In genomic region chr13:50670847-50671542, GRCh38 we compare ENCODE assay signal across 22 cellular contexts.
DNase-seq lines count a peak whose midpoint lies in the region; FAIRE-seq and TF ChIP-seq lines count a peak whose summit lies in the region.
"Had no signal": no experiment of that assay in that cellular context is flagged by ENCODE, and none has a peak within 500 bp of the region (broad histone marks: within the 10 kb centered on the region; RNA-seq: fewer than 3 reads in every experiment).

No MANE protein-coding gene starts in this region.

- 88% methylated on average over 6 of the region's 6 CpGs for WGBS in SK-N-SH (ENCODE audit: low lambda C conversion rate)

- no TSS peak for BruUV-seq in endothelial cell of umbilical vein (replicated peaks; lab: Mats Ljungman, UMichigan)

- no peak for TF ChIP-seq POLR2A in endothelial cell of umbilical vein (IDR thresholded peaks at IDR 0.05; ENCODE audit: low read depth, low read length)

- no peak for TF ChIP-seq EP300 in SK-N-SH (IDR thresholded peaks at IDR 0.05; ENCODE audit: borderline replicate concordance in 1 of 2, low read depth in 1 of 2, low read length in 1 of 2)

- DNase-seq in GM03348 (ENCODE audit: low spot score) = peak; percentile 33
- no peak for DNase-seq in SK-N-SH
- DNase-seq in endothelial cell of umbilical vein (ENCODE audit: low read depth, low spot score) = peak; percentile 58
- no peak for DNase-seq in osteocyte (ENCODE audit: extremely low spot score, unreplicated experiment)
- DNase-seq in GM19238 (ENCODE audit: insufficient read length, low spot score) = no peak
- no peak for DNase-seq in NCI-H2029 (lab: John Stamatoyannopoulos, UW)
- no peak for DNase-seq in NCI-H1694 (lab: John Stamatoyannopoulos, UW)
- DNase-seq: AML-193, DMS79 treated with DMSO at 0.1 percent for 48 hours, HCEC 1CT, IMR-90, NCI-H1417 treated with DMSO at 0.1 percent for 48 hours, NCI-H2081 treated with DMSO at 0.1 percent for 48 hours, NCI-H2227 treated with DMSO at 0.1 percent for 48 hours, NCI-H510A treated with DMSO at 0.1 percent for 48 hours, NCI-H774, RPMI8226, SIG-M5 had no signal

- H3K9me3 ChIP-seq in SK-N-SH = no peaks in the 10 kb centered on the region
- H3K9me3 ChIP-seq in endothelial cell of umbilical vein (replicated peaks; ENCODE audit: control insufficient read depth, insufficient read depth, low read length) = no peaks in the 10 kb centered on the region

- intact Hi-C loops in endothelial cell of umbilical vein (cut with micrococcal nuclease) = no loop called here

- no peak for TF ChIP-seq RAD21 in SK-N-SH (IDR thresholded peaks at IDR 0.05; ENCODE audit: low read length)

- no peak overlapping the region for H3K9ac ChIP-seq in SK-N-SH
- no peak overlapping the region for H3K9ac ChIP-seq in endothelial cell of umbilical vein (replicated peaks; ENCODE audit: extremely low read depth, insufficient read depth, low read length)

- H3K27me3 Mint-ChIP-seq in osteocyte (ENCODE audit: unreplicated experiment) = no peaks in the 10 kb centered on the region

- H3K4me2 ChIP-seq in SK-N-SH (no peak overlapping the region), endothelial cell of umbilical vein (ENCODE audit: insufficient read depth, low read length) (no peak overlapping the region)
- H3K4me2 ChIP-seq: GM23338 had no signal

- no peaks in the 10 kb centered on the region for H3K9me1 ChIP-seq in endothelial cell of umbilical vein (replicated peaks; ENCODE audit: control insufficient read depth, extremely low read depth, insufficient read depth, low read length)

- dilution Hi-C loops in endothelial cell of umbilical vein (cut with MboI; ENCODE audit: extremely low pct_ligation_motif_present, low sequenced_read_pairs) = no loop called here

- H3K4me3 ChIP-seq in SK-N-SH (ENCODE audit: low read depth in 2 of 2, low read length in 1 of 2) = no peak overlapping the region
- no peak overlapping the region for H3K4me3 ChIP-seq in endothelial cell of umbilical vein (replicated peaks in 1 of 3; ENCODE audit: insufficient read depth in 1 of 3, low read depth in 1 of 3, low read length in 3 of 3)
- H3K4me3 ChIP-seq: GM23338 had no signal

- POLR2A ChIA-PET in SK-N-SH (lab: Yijun Ruan, JAX) = no interaction called here
- POLR2A ChIA-PET in endothelial cell of umbilical vein (lab: Charles Lee) = no interaction called here

- no peaks in the 10 kb centered on the region for H3F3A ChIP-seq in SK-N-SH (replicated peaks; ENCODE audit: insufficient read depth)

- H4K20me1 ChIP-seq in SK-N-SH (ENCODE audit: insufficient read depth) (no peaks in the 10 kb centered on the region), endothelial cell of umbilical vein (replicated peaks; ENCODE audit: control insufficient read depth, extremely low read depth, insufficient read depth, low read length) (no peaks in the 10 kb centered on the region)

- CTCF ChIA-PET in SK-N-SH (lab: Yijun Ruan, JAX) = no interaction called here
- CTCF ChIA-PET in endothelial cell of umbilical vein (lab: Charles Lee) = interaction anchor here (1.4 kb wide), 1 partner anchor 14 kb away, joined by 4 read pairs; no protein-coding TSS in a partner anchor

- H3K4me1 ChIP-seq in SK-N-SH (ENCODE audit: control insufficient read depth in 1 of 2, insufficient read depth in 2 of 2, low read depth in 1 of 2, low read length in 1 of 2) (peaks cover 0 to 5% of the 10 kb centered on the region in 2 experiments; a peak in 2 of 4 replicates), endothelial cell of umbilical vein (ENCODE audit: control insufficient read depth, extremely low read depth, insufficient read depth, low read length) (peaks cover 10% of the 10 kb centered on the region)

- FAIRE-seq in endothelial cell of umbilical vein (lab: Jason Lieb, UNC) = peak; percentile 55
- FAIRE-seq: GM19239, HTR-8/SVneo had no signal

- no peaks in the 10 kb centered on the region for H3K9me3 Mint-ChIP-seq in osteocyte (ENCODE audit: unreplicated experiment)
- H3K9me3 Mint-ChIP-seq: GM23338 had no signal

- peaks cover 29% of the 10 kb centered on the region for H3K4me1 Mint-ChIP-seq in osteocyte (ENCODE audit: unreplicated experiment)

- H3K27ac ChIP-seq in SK-N-SH (ENCODE audit: low read depth in 2 of 2, low read length in 1 of 2) (no peak overlapping the region), endothelial cell of umbilical vein (ENCODE audit: insufficient read depth, low read depth, low read length) (no peak overlapping the region)
- H3K27ac ChIP-seq: C4-2B had no signal

- H3K27me3 ChIP-seq in SK-N-SH (ENCODE audit: insufficient read depth) (no peaks in the 10 kb centered on the region), endothelial cell of umbilical vein (ENCODE audit: control insufficient read depth in 2 of 2, insufficient read depth in 2 of 2, low read length in 2 of 2) (no peaks in the 10 kb centered on the region)

- H3K79me2 ChIP-seq in SK-N-SH (ENCODE audit: insufficient read depth) (no peaks in the 10 kb centered on the region), endothelial cell of umbilical vein (ENCODE audit: control insufficient read depth, insufficient read depth, low read length) (no peaks in the 10 kb centered on the region)

- H3K36me3 Mint-ChIP-seq in osteocyte (ENCODE audit: unreplicated experiment) = no peaks in the 10 kb centered on the region

- TF ChIP-seq CTCF in SK-N-SH (IDR thresholded peaks at IDR 0.05) (no peak), endothelial cell of umbilical vein (IDR thresholded peaks at IDR 0.05; ENCODE audit: extremely low read depth in 1 of 2, insufficient read depth in 1 of 2, low read depth in 1 of 2, low read length in 2 of 2) (no peak), osteocyte (IDR thresholded peaks at IDR 0.05) (no peak)

- H2AFZ ChIP-seq in SK-N-SH (ENCODE audit: low read depth) (no peak overlapping the region), endothelial cell of umbilical vein (ENCODE audit: low read depth, low read length) (no peak overlapping the region)
- H2AFZ ChIP-seq: GM23338 had no signal

- H3K27ac Mint-ChIP-seq in osteocyte (ENCODE audit: unreplicated experiment) = peak overlapping the region; percentile 4
- H3K27ac Mint-ChIP-seq: GM23338 had no signal

- H3K4me3 Mint-ChIP-seq in osteocyte (ENCODE audit: unreplicated experiment) = no peak overlapping the region
- H3K4me3 Mint-ChIP-seq: GM23338 had no signal

- no peaks in the 10 kb centered on the region for H3K9me2 ChIP-seq in SK-N-SH

- H3K36me3 ChIP-seq in SK-N-SH (replicated peaks in 1 of 2; ENCODE audit: control insufficient read depth in 1 of 2, insufficient read depth in 2 of 2, low read length in 1 of 2) (no peaks in the 10 kb centered on the region), endothelial cell of umbilical vein (ENCODE audit: control insufficient read depth in 2 of 2, extremely low read depth in 1 of 2, insufficient read depth in 2 of 2, low read length in 2 of 2) (no peaks in the 10 kb centered on the region)

TF ChIP-seq in SK-N-SH, 30 proteins besides CTCF, POLR2A, EP300 and RAD21:
- TF ChIP-seq NFIC (IDR thresholded peaks at IDR 0.05; ENCODE audit: borderline replicate concordance) (no peak), PBX3 (IDR thresholded peaks at IDR 0.05) (no peak), TCF12 (IDR thresholded peaks at IDR 0.05) (0 out of 2 replicates have a peak, but pooled peaks have one; percentile 20)

TF ChIP-seq in endothelial cell of umbilical vein, 7 proteins besides CTCF, POLR2A, EP300 and RAD21:
- TF ChIP-seq POLR2AphosphoS5 (IDR thresholded peaks at IDR 0.05; ENCODE audit: insufficient read depth, low read depth, low read length) (no peak), JUN (IDR thresholded peaks at IDR 0.05; ENCODE audit: borderline replicate concordance, insufficient read depth, insufficient read length, low read depth) (peak; percentile 27), EZH2 (IDR thresholded peaks at IDR 0.05; ENCODE audit: borderline replicate concordance, low read depth, low read length, severe bottlenecking) (no peak), FOS (IDR thresholded peaks at IDR 0.05; ENCODE audit: borderline replicate concordance, insufficient read depth, low read length) (no peak), GATA2 (IDR thresholded peaks at IDR 0.05; ENCODE audit: insufficient read depth, insufficient read length, low read depth, low read length) (no peak), MAX (IDR thresholded peaks at IDR 0.05; ENCODE audit: insufficient read depth, insufficient read length) (no peak), MYC (IDR thresholded peaks at IDR 0.05; ENCODE audit: low read depth, low read length) (no peak)
TF ChIP-seq in endothelial cell of umbilical vein: peak in this region for 1.

Comparison
In these comparisons a context has a peak if more than half of its experiments do, and no peak if none do; other contexts are left out.
1. DNase-seq: peak in GM03348 (single experiment) and endothelial cell of umbilical vein (single experiment); none in SK-N-SH (single experiment), osteocyte (single experiment), GM19238 (single experiment), NCI-H2029 (single experiment) and NCI-H1694 (single experiment).